Comparison of ENCODE assay signal across 1 cellular context in genomic region chr11:65849366-65849765, GRCh38.
TF ChIP-seq lines count a peak whose summit lies in the region.

No MANE protein-coding gene starts in this region.

TF ChIP-seq in GM23338, 12 proteins besides CTCF, POLR2A, EP300 and RAD21:
- TF ChIP-seq REST (IDR thresholded peaks at IDR 0.05; ENCODE audit: unreplicated experiment) (no peak), JUNB (IDR thresholded peaks at IDR 0.05; ENCODE audit: unreplicated experiment) (no peak)
